ENCODE assay signal across 16 cellular contexts in genomic region chr2:43102366-43103092, GRCh38.
A peak's percentile ranks its signal among the peaks of the same experiment; 100 is the strongest.
DNase-seq lines count a peak whose midpoint lies in the region; ATAC-seq and TF ChIP-seq lines count a peak whose summit lies in the region.
"Had no signal": no experiment of that assay in that cellular context is flagged by ENCODE, and none has a peak within 500 bp of the region (broad histone marks: within the 10 kb centered on the region; RNA-seq: fewer than 3 reads in every experiment).

No MANE protein-coding gene starts in this region.

- H3K4me3 Mint-ChIP-seq in endodermal cell = no peak overlapping the region
- H3K4me3 Mint-ChIP-seq: activated naive CD4-positive, alpha-beta T cell treated with anti-CD3 and anti-CD28 coated beads for 36 hours; CD4-positive, CD25-positive, alpha-beta regulatory T cell had no signal

- H3K4me1 ChIP-seq in endodermal cell (ENCODE audit: control insufficient read depth, insufficient read depth, low read length) = peaks cover 4% of the 10 kb centered on the region
- peaks cover 0 to 13% of the 10 kb centered on the region in 2 donors for H3K4me1 ChIP-seq in lung (ENCODE audit: control insufficient read depth in 2 of 2, insufficient read depth in 2 of 2, low read length in 2 of 2)

- TF ChIP-seq CTCF in endodermal cell (conservative IDR thresholded peaks at IDR 0.05) (no peak), lung (IDR thresholded peaks at IDR 0.05; ENCODE audit: control extremely low read depth, extremely low read depth) (no peak)

- H3K27me3 ChIP-seq in endodermal cell (ENCODE audit: control insufficient read depth, insufficient read depth, low read length, poor library complexity, severe bottlenecking) (peaks cover 10% of the 10 kb centered on the region), lung (ENCODE audit: control insufficient read depth, insufficient read depth) (no peaks in the 10 kb centered on the region)

- H3K9ac ChIP-seq in endodermal cell (ENCODE audit: extremely low read depth, low read length, poor library complexity, severe bottlenecking) = no peak overlapping the region

- peaks cover 25% of the 10 kb centered on the region for H3K27me3 Mint-ChIP-seq in endodermal cell (ENCODE audit: insufficient read depth)

- no peaks in the 10 kb centered on the region for H3K4me1 Mint-ChIP-seq in endodermal cell

- no peaks in the 10 kb centered on the region for H3K36me3 ChIP-seq in endodermal cell (ENCODE audit: control insufficient read depth, insufficient read depth, low read length)
- no peaks in the 10 kb centered on the region for H3K36me3 ChIP-seq in lung (ENCODE audit: control insufficient read depth in 2 of 2, insufficient read depth in 2 of 2, low read length in 2 of 2)

- ATAC-seq in lung (ENCODE audit: insufficient read depth, low FRiP score) = no peak
- no peak for ATAC-seq in GM18861 (IDR thresholded peaks at IDR 0.05; ENCODE audit: unreplicated experiment)
- ATAC-seq in HG03442 (IDR thresholded peaks at IDR 0.05; ENCODE audit: unreplicated experiment) = no peak

- no peaks in the 10 kb centered on the region for H3K9me3 Mint-ChIP-seq in endodermal cell
- H3K9me3 Mint-ChIP-seq: activated naive CD4-positive, alpha-beta T cell treated with anti-CD3 and anti-CD28 coated beads for 36 hours; memory B cell had no signal

- H3K36me3 Mint-ChIP-seq in endodermal cell (ENCODE audit: low read depth) = no peaks in the 10 kb centered on the region
- H3K36me3 Mint-ChIP-seq: CD4-positive, CD25-positive, alpha-beta regulatory T cell; memory B cell had no signal

- no peaks in the 10 kb centered on the region for H3K9me3 ChIP-seq in endodermal cell (ENCODE audit: control insufficient read depth, low read length)
- peaks cover 0 to 3% of the 10 kb centered on the region in 2 donors for H3K9me3 ChIP-seq in lung (ENCODE audit: control insufficient read depth in 2 of 2, insufficient read depth in 1 of 2, low read length in 1 of 2)

- WGBS in endodermal cell (ENCODE audit: insufficient coverage in 1 of 2, insufficient read length in 1 of 2), 2 experiments = 77 to 84% methylated on average over 8 to 9 of the region's 9 CpGs
- 70 to 81% methylated on average over 9 of the region's 9 CpGs for WGBS in lung, 2 donors

- no peak overlapping the region for H3K27ac Mint-ChIP-seq in endodermal cell
- H3K27ac Mint-ChIP-seq: activated naive CD4-positive, alpha-beta T cell treated with anti-CD3 and anti-CD28 coated beads for 36 hours; CD4-positive, CD25-positive, alpha-beta regulatory T cell; memory B cell had no signal

- H3K4me3 ChIP-seq in endodermal cell (ENCODE audit: low read length) = no peak overlapping the region
- H3K4me3 ChIP-seq in lung = no peak overlapping the region
- H3K4me3 ChIP-seq in skin epidermis = peak overlapping the region in 1 of 7 experiments; percentile 44

- H3K27ac ChIP-seq in endodermal cell (ENCODE audit: low read depth, low read length) = peak overlapping the region; percentile 98
- peak overlapping the region; percentile 74 to 85 for H3K27ac ChIP-seq in lung (ENCODE audit: low read depth in 1 of 2, low read length in 1 of 2)
- H3K27ac ChIP-seq in skin epidermis = peak overlapping the region in 20 of 21 experiments; percentile 54 to 93 (median 85)

- DNase-seq in GM03348 (ENCODE audit: low spot score) = peak; percentile 38
- peak; percentile 51 for DNase-seq in endodermal cell
- no peak for DNase-seq in lung (ENCODE audit: low spot score)
- DNase-seq in NCI-H510A treated with DMSO at 0.1 percent for 48 hours (lab: John Stamatoyannopoulos, UW) = no peak
- no peak for DNase-seq in NCI-H2107 (lab: John Stamatoyannopoulos, UW)
- DNase-seq: activated CD4-positive, alpha-beta T cell treated with anti-CD3 and anti-CD28 coated beads for 4 hours; activated naive CD4-positive, alpha-beta T cell treated with anti-CD3 and anti-CD28 coated beads for 36 hours; CD4-positive, CD25-positive, alpha-beta regulatory T cell; KBM-7; NCI-H2171 treated with DMSO at 0.1 percent for 48 hours; SHP77 treated with DMSO at 0.1 percent for 48 hours; stimulated activated CD4-positive, alpha-beta T cell treated with anti-CD3 and anti-CD28 coated beads, Interleukin-2, amount 100 ng/mL, for 48 hours had no signal

Comparison
In these comparisons a context has a peak if more than half of its experiments do, and no peak if none do; other contexts are left out.
1. DNase-seq: peak in GM03348 (single experiment) and endodermal cell (single experiment); none in lung (single experiment), NCI-H510A treated with DMSO at 0.1 percent for 48 hours (single experiment) and NCI-H2107 (single experiment).
2. Peak in every context shown above with its lines, with median percentiles within 50 percentile points of each other: H3K27ac ChIP-seq.